In genomic region chr15:88982946-88983342, GRCh38 we compare ENCODE assay signal across 23 cellular contexts.
A peak's percentile ranks its signal among the peaks of the same experiment; 100 is the strongest.
DNase-seq lines count a peak whose midpoint lies in the region; ATAC-seq and TF ChIP-seq lines count a peak whose summit lies in the region.
"Had no signal": no experiment of that assay in that cellular context is flagged by ENCODE, and none has a peak within 500 bp of the region (broad histone marks: within the 10 kb centered on the region; RNA-seq: fewer than 3 reads in every experiment).

No MANE protein-coding gene starts in this region.

- CTCF ChIA-PET in Caco-2 (lab: Charles Lee): interaction anchor here (0.9 to 1.3 kb wide), 2 partner anchors 12 to 78 kb away, joined by 4 to 11 read pairs; no protein-coding TSS in a partner anchor

- WGBS in psoas muscle, 3 donors: 73 to 90% (median 88%) methylated on average over 2 of the region's 2 CpGs

- intact Hi-C loops in Caco-2 (cut with micrococcal nuclease; ENCODE audit: unreplicated experiment): loop anchor here (1.0 kb wide), 1 partner anchor 9 kb away; no protein-coding TSS in a partner anchor
- intact Hi-C loops in ascending aorta (cut with DNase I): loop anchor here (2.0 kb wide), 1 partner anchor 34 kb away; no protein-coding TSS in a partner anchor
- intact Hi-C loops in psoas muscle (cut with DNase I): no loop called here

- H3K27me3 ChIP-seq in Caco-2 (replicated peaks; ENCODE audit: control insufficient read depth, insufficient read depth, low read length) (no peaks in the 10 kb centered on the region), ascending aorta (no peaks in the 10 kb centered on the region), psoas muscle (ENCODE audit: insufficient read depth in 3 of 3, low read length in 2 of 3) (no peaks in the 10 kb centered on the region)

- peaks cover 33% of the 10 kb centered on the region for H3K4me1 Mint-ChIP-seq in Caco-2 (ENCODE audit: low read depth, unreplicated experiment)

- H3K9me3 ChIP-seq in Caco-2 (peaks cover 9% of the 10 kb centered on the region), ascending aorta (no peaks in the 10 kb centered on the region), psoas muscle (no peaks in the 10 kb centered on the region)
- H3K9me3 ChIP-seq: mucosa of descending colon had no signal

- H3K36me3 Mint-ChIP-seq in Caco-2 (ENCODE audit: insufficient read depth, unreplicated experiment): peaks cover 13% of the 10 kb centered on the region
- H3K36me3 Mint-ChIP-seq: CD8-positive, alpha-beta T cell had no signal

- no peaks in the 10 kb centered on the region for H3K27me3 Mint-ChIP-seq in Caco-2 (ENCODE audit: insufficient read depth, unreplicated experiment)
- H3K27me3 Mint-ChIP-seq: activated CD8-positive, alpha-beta T cell treated with anti-CD3 and anti-CD28 coated beads for 36 hours; progenitor cell of endocrine pancreas had no signal

- H3K4me1 ChIP-seq in Caco-2: peaks cover 88% of the 10 kb centered on the region
- peaks cover 0 to 13% of the 10 kb centered on the region in 2 donors for H3K4me1 ChIP-seq in ascending aorta
- H3K4me1 ChIP-seq in psoas muscle: peaks cover 8% of the 10 kb centered on the region

- BruUV-seq in Caco-2 (replicated peaks; lab: Mats Ljungman, UMichigan): no TSS peak

- DNase-seq in Caco-2: peak in 1 of 2 experiments; percentile 65
- no peak for DNase-seq in ascending aorta (ENCODE audit: low spot score in 2 of 2)
- DNase-seq in psoas muscle: no peak
- no peak for DNase-seq in DMS153 (lab: John Stamatoyannopoulos, UW)
- DNase-seq: activated CD8-positive, alpha-beta T cell treated with anti-CD3 and anti-CD28 coated beads for 36 hours; activated naive CD4-positive, alpha-beta T cell treated with anti-CD3 and anti-CD28 coated beads for 36 hours; activated T-cell treated with anti-CD3 and anti-CD28 coated beads for 4 hours; amniotic stem cell; caudate nucleus; CD8-positive, alpha-beta T cell; DMS53; mucosa of descending colon; NCI-H2171 treated with DMSO at 0.1 percent for 48 hours; NCI-H526; SHP77 treated with DMSO at 0.1 percent for 48 hours had no signal

- peak overlapping the region; percentile 17 to 64 for H3K27ac ChIP-seq in ascending aorta
- peak overlapping the region; percentile 30 for H3K27ac ChIP-seq in psoas muscle
- H3K27ac ChIP-seq: KMS-11 had no signal

- POLR2A ChIA-PET in Caco-2 (lab: Charles Lee): interaction anchor here (0.8 to 1.3 kb wide), 2 partner anchors 12 to 21 kb away, joined by 4 to 12 read pairs; no protein-coding TSS in a partner anchor

- H3K4me3 Mint-ChIP-seq in Caco-2 (ENCODE audit: unreplicated experiment): peak overlapping the region; percentile 45
- H3K4me3 Mint-ChIP-seq: activated CD8-positive, alpha-beta T cell treated with anti-CD3 and anti-CD28 coated beads for 36 hours; activated naive CD4-positive, alpha-beta T cell treated with anti-CD3 and anti-CD28 coated beads for 36 hours; CD8-positive, alpha-beta T cell had no signal

- ATAC-seq in HG03439 (IDR thresholded peaks at IDR 0.05; ENCODE audit: unreplicated experiment) (peak; percentile 32), psoas muscle (peak in 1 of 4 donors; percentile 18), GM19023 (IDR thresholded peaks at IDR 0.05; ENCODE audit: unreplicated experiment) (no peak), HG02678 (IDR thresholded peaks at IDR 0.05; ENCODE audit: unreplicated experiment) (no peak), GM19452 (IDR thresholded peaks at IDR 0.05; ENCODE audit: unreplicated experiment) (no peak)
- ATAC-seq: activated CD4-positive, CD25-positive, alpha-beta regulatory T cell treated with anti-CD3 and anti-CD28 coated beads, Interleukin-2, amount 50 U/mL, for 24 hours; activated CD8-positive, alpha-beta T cell treated with anti-CD3 and anti-CD28 coated beads for 36 hours; CD8-positive, alpha-beta T cell; left lobe of liver had no signal

- no peaks in the 10 kb centered on the region for H3K9me3 Mint-ChIP-seq in Caco-2 (ENCODE audit: unreplicated experiment)
- H3K9me3 Mint-ChIP-seq: activated CD8-positive, alpha-beta T cell treated with anti-CD3 and anti-CD28 coated beads for 36 hours; activated naive CD4-positive, alpha-beta T cell treated with anti-CD3 and anti-CD28 coated beads for 36 hours; CD8-positive, alpha-beta T cell had no signal

- H3K27ac Mint-ChIP-seq in Caco-2 (ENCODE audit: unreplicated experiment): peak overlapping the region; percentile 83
- H3K27ac Mint-ChIP-seq: activated CD8-positive, alpha-beta T cell treated with anti-CD3 and anti-CD28 coated beads for 36 hours; activated naive CD4-positive, alpha-beta T cell treated with anti-CD3 and anti-CD28 coated beads for 36 hours; CD8-positive, alpha-beta T cell; progenitor cell of endocrine pancreas had no signal

- TF ChIP-seq CTCF in Caco-2 (IDR thresholded peaks at IDR 0.05; ENCODE audit: insufficient read depth in 1 of 2, low read depth in 1 of 2, low read length in 1 of 2, severe bottlenecking in 1 of 2, unreplicated experiment in 1 of 2): no peak
- TF ChIP-seq CTCF in ascending aorta (IDR thresholded peaks at IDR 0.05): no peak
- TF ChIP-seq CTCF in psoas muscle (IDR thresholded peaks at IDR 0.05): no peak

- H3K4me3 ChIP-seq in Caco-2 (ENCODE audit: low read depth, low read length) (no peak overlapping the region), ascending aorta (no peak overlapping the region), psoas muscle (no peak overlapping the region)
- H3K4me3 ChIP-seq: mucosa of descending colon had no signal

- H3K36me3 ChIP-seq in Caco-2 (ENCODE audit: control insufficient read depth, insufficient read depth, low read length) (no peaks in the 10 kb centered on the region), ascending aorta (no peaks in the 10 kb centered on the region), psoas muscle (ENCODE audit: insufficient read depth in 1 of 2, low read depth in 1 of 2) (no peaks in the 10 kb centered on the region)

Comparison
In these comparisons a context has a peak if more than half of its experiments do, and no peak if none do; other contexts are left out.
1. intact Hi-C loops: an anchor here in Caco-2 (1.0 kb wide) and ascending aorta (2.0 kb wide); none called in psoas muscle.